In the genomic region with DNA sequence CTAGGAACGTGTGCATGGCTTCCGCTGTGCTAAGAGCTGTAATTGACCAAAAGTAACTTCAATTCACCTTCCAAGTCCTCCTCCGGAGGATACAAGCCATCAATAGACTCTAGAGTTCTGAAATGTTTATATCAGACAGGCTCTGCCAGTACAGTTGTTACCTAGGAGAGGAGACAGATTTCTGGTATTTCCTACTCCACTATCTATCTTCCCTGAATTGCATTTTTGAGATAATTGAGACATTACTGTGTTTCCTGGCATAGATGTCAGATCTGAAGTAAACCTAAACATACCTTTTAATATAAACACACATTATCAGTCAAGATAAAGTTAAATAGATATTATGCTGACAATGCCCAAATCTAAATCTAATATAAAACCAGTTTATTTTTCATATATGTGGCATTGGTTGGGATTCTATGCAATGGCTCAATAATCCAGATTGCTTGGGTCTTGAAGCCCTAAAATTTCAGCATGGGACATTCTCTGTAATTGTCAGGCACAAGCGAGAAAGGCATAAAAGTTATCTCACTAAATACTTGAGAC, we compare ENCODE assay signal across 32 cellular contexts. TPM values are rescaled to one million over a fixed set of nuclear protein-coding genes. Genes with fewer than 3 reads are reported as not detected.
DNase-seq lines count a peak whose midpoint lies in the region; ATAC-seq, FAIRE-seq and TF ChIP-seq lines count a peak whose summit lies in the region.
"Had no signal": no experiment of that assay in that cellular context is flagged by ENCODE, and none has a peak within 500 bp of the region (broad histone marks: within the 10 kb centered on the region; RNA-seq: fewer than 3 reads in every experiment).

No MANE protein-coding gene starts in this region.

- H2BK20ac ChIP-seq in IMR-90 (ENCODE audit: low read depth, low read length): peak overlapping the region; percentile 95

- H3K9me3 ChIP-seq in IMR-90 (ENCODE audit: control insufficient read depth, insufficient read depth, low read length) (no peaks in the 10 kb centered on the region), astrocyte (ENCODE audit: insufficient read depth, low read depth, low read length) (no peaks in the 10 kb centered on the region), keratinocyte (ENCODE audit: control insufficient read depth, low read depth, low read length) (no peaks in the 10 kb centered on the region), A673 (ENCODE audit: low read depth, low read length, poor library complexity, severe bottlenecking) (no peaks in the 10 kb centered on the region), mammary epithelial cell (replicated peaks; ENCODE audit: insufficient read depth, low read length) (no peaks in the 10 kb centered on the region)

- H3K27me3 ChIP-seq in IMR-90 (ENCODE audit: control insufficient read depth, insufficient read depth, low read length) (no peaks in the 10 kb centered on the region), astrocyte (ENCODE audit: insufficient read depth, low read length) (no peaks in the 10 kb centered on the region), keratinocyte (ENCODE audit: control insufficient read depth, extremely low read depth, insufficient read depth, low read length) (no peaks in the 10 kb centered on the region), A673 (replicated peaks; ENCODE audit: insufficient read depth, low read depth, low read length, poor library complexity) (no peaks in the 10 kb centered on the region), mammary epithelial cell (ENCODE audit: insufficient read depth, low read length) (no peaks in the 10 kb centered on the region)

- H3K79me2 ChIP-seq in astrocyte (ENCODE audit: insufficient read depth, low read length) (no peaks in the 10 kb centered on the region), keratinocyte (ENCODE audit: control insufficient read depth, insufficient read depth, low read length) (no peaks in the 10 kb centered on the region), mammary epithelial cell (ENCODE audit: insufficient read depth, low read length) (no peaks in the 10 kb centered on the region)

- H3K4me3 ChIP-seq in IMR-90 (ENCODE audit: insufficient read depth, low read depth, low read length) (no peak overlapping the region), astrocyte (ENCODE audit: insufficient read depth, low read depth, low read length) (no peak overlapping the region), keratinocyte (ENCODE audit: control insufficient read depth in 2 of 3, extremely low read depth in 1 of 3, insufficient read depth in 2 of 3, low read depth in 1 of 3, low read length in 3 of 3) (no peak overlapping the region), A673 (ENCODE audit: low read depth, low read length, poor library complexity, severe bottlenecking) (no peak overlapping the region), mammary epithelial cell (replicated peaks in 1 of 3; ENCODE audit: insufficient read depth in 1 of 3, low read depth in 2 of 3, low read length in 3 of 3) (no peak overlapping the region), foreskin fibroblast (ENCODE audit: low read depth in 1 of 2, low read length in 2 of 2) (no peak overlapping the region)

- DNase-seq in IMR-90 (peak; percentile 29), astrocyte (ENCODE audit: low read depth) (peak; percentile 51), keratinocyte (ENCODE audit: low read depth, low spot score) (no peak), A673 (ENCODE audit: low spot score) (no peak), mammary epithelial cell (no peak), foreskin fibroblast (no peak)
- no peak for DNase-seq in central memory CD4-positive, alpha-beta T cell
- DNase-seq: activated CD4-positive, alpha-beta T cell treated with anti-CD3 and anti-CD28 coated beads for 4 hours; activated naive CD4-positive, alpha-beta T cell treated with anti-CD3 and anti-CD28 coated beads, Interleukin-2, amount 50 U/mL, for 16 hours; activated T-cell treated with anti-CD3 and anti-CD28 coated beads for 4 hours; amniotic stem cell; DND-41; effector CD8-positive, alpha-beta T cell; Kasumi-1; MV-4-11; NCI-H82; SIG-M5; stimulated activated naive B cell treated with anti-CD40 and anti-IgM and Interleukin-4, amounts not matched to agents 10 μg/mL and 1 μg/mL and 100 μg/mL, for 72 hours; substantia nigra; T-helper 9 cell had no signal

- H3K27ac ChIP-seq in IMR-90 (ENCODE audit: insufficient read depth, low read length) (no peak overlapping the region), astrocyte (ENCODE audit: low read depth, low read length) (no peak overlapping the region), keratinocyte (ENCODE audit: control insufficient read depth, insufficient read depth, low read length) (no peak overlapping the region), A673 (ENCODE audit: low read depth, low read length, poor library complexity, severe bottlenecking) (no peak overlapping the region), mammary epithelial cell (ENCODE audit: insufficient read depth, low read depth, low read length) (no peak overlapping the region)
- H3K27ac ChIP-seq: epithelial cell of prostate, HL-60, VCaP had no signal

- H3K9me3 Mint-ChIP-seq in astrocyte (ENCODE audit: unreplicated experiment): no peaks in the 10 kb centered on the region
- H3K9me3 Mint-ChIP-seq: nephron, type B pancreatic cell had no signal

- peak overlapping the region; percentile 93; the same call in 1 of the 2 replicates for H3K23ac ChIP-seq in IMR-90 (ENCODE audit: low read depth, low read length)

- TF ChIP-seq CTCF in IMR-90 (conservative IDR thresholded peaks at IDR 0.05; ENCODE audit: low read depth, low read length) (no peak), astrocyte (IDR thresholded peaks at IDR 0.05; ENCODE audit: insufficient read depth, low read depth, low read length) (no peak), keratinocyte (optimal IDR thresholded peaks at IDR 0.05 in 1 of 3, IDR thresholded peaks at IDR 0.05 in 1 of 3, conservative IDR thresholded peaks at IDR 0.05 in 1 of 3; ENCODE audit: extremely low read depth in 1 of 3, insufficient read depth in 2 of 3, low read length in 3 of 3) (no peak), A673 (conservative IDR thresholded peaks at IDR 0.05; ENCODE audit: low read depth, low read length) (no peak), mammary epithelial cell (conservative IDR thresholded peaks at IDR 0.05 in 1 of 2, IDR thresholded peaks at IDR 0.05 in 1 of 2; ENCODE audit: extremely low read depth in 1 of 2, insufficient read depth in 1 of 2, low read depth in 1 of 2, low read length in 2 of 2) (no peak), foreskin fibroblast (IDR thresholded peaks at IDR 0.05; ENCODE audit: low read depth, low read length) (no peak)

- BruUV-seq in IMR-90 (replicated peaks; lab: Mats Ljungman, UMichigan) (no TSS peak), A673 (replicated peaks; lab: Mats Ljungman, UMichigan) (no TSS peak), mammary epithelial cell (replicated peaks; lab: Mats Ljungman, UMichigan) (no TSS peak)

- dilution Hi-C loops in IMR-90 (cut with HindIII; ENCODE audit: low sequenced_read_pairs, unreplicated experiment): no loop called here
- dilution Hi-C loops in keratinocyte (cut with MboI; ENCODE audit: extremely low pct_ligation_motif_present, low sequenced_read_pairs): no loop called here
- dilution Hi-C loops in mammary epithelial cell (cut with HindIII; ENCODE audit: low sequenced_read_pairs): no loop called here

- H2BK15ac ChIP-seq in IMR-90 (ENCODE audit: low read depth, low read length): peak overlapping the region; percentile 47; the same call in 1 of the 3 replicates

- H3K9ac ChIP-seq in IMR-90 (ENCODE audit: low read depth, low read length) (no peak overlapping the region), astrocyte (ENCODE audit: low read length) (no peak overlapping the region), keratinocyte (ENCODE audit: control insufficient read depth, extremely low read depth, insufficient read depth, low read length) (no peak overlapping the region), mammary epithelial cell (ENCODE audit: insufficient read depth, low read length) (no peak overlapping the region)

- CTCF ChIA-PET in IMR-90 (lab: Yijun Ruan, JAX) (interaction anchor here (0.9 kb wide), 1 partner anchor 14 kb away, joined by 3 read pairs; no protein-coding TSS in a partner anchor), A673 (lab: Charles Lee) (no interaction called here), mammary epithelial cell (lab: Charles Lee; ENCODE audit: low non-redundant PET) (no interaction called here)

- no peak for FAIRE-seq in astrocyte (lab: Jason Lieb, UNC)
- FAIRE-seq in keratinocyte (lab: Jason Lieb, UNC): no peak
- FAIRE-seq: colon, GM19239, islet of Langerhans, RCC 7860 had no signal

- no peaks in the 10 kb centered on the region for H3K36me3 ChIP-seq in IMR-90 (ENCODE audit: control insufficient read depth, insufficient read depth, low read length)
- no peaks in the 10 kb centered on the region for H3K36me3 ChIP-seq in astrocyte (ENCODE audit: insufficient read depth, low read length)
- H3K36me3 ChIP-seq in keratinocyte (ENCODE audit: control insufficient read depth in 2 of 2, extremely low read depth in 1 of 2, insufficient read depth in 2 of 2, low read length in 2 of 2): no peaks in the 10 kb centered on the region
- no peaks in the 10 kb centered on the region for H3K36me3 ChIP-seq in A673 (ENCODE audit: insufficient read depth, low read length, poor library complexity, severe bottlenecking)
- no peaks in the 10 kb centered on the region for H3K36me3 ChIP-seq in mammary epithelial cell (ENCODE audit: insufficient read depth, low read length)

- TF ChIP-seq POLR2A in IMR-90 (IDR thresholded peaks at IDR 0.05; ENCODE audit: low read depth, low read length): no peak

- intact Hi-C loops in IMR-90 (cut with micrococcal nuclease) (no loop called here), A673 (cut with micrococcal nuclease; ENCODE audit: unreplicated experiment) (no loop called here), mammary epithelial cell (cut with micrococcal nuclease) (no loop called here)

- in situ Hi-C loops in IMR-90 (cut with MboI; ENCODE audit: low sequenced_read_pairs): no loop called here
- in situ Hi-C loops in mammary epithelial cell (cut with MboI; ENCODE audit: low sequenced_read_pairs in 2 of 2): no loop called here

- H4K20me1 ChIP-seq in IMR-90 (ENCODE audit: insufficient read depth, low read length): no peaks in the 10 kb centered on the region
- H4K20me1 ChIP-seq in astrocyte (ENCODE audit: insufficient read depth, low read length): no peaks in the 10 kb centered on the region
- no peaks in the 10 kb centered on the region for H4K20me1 ChIP-seq in keratinocyte (ENCODE audit: control insufficient read depth, extremely low read depth, insufficient read depth, low read length)
- no peaks in the 10 kb centered on the region for H4K20me1 ChIP-seq in mammary epithelial cell (ENCODE audit: insufficient read depth, low read length)

- peaks cover 25% of the 10 kb centered on the region for H3K4me1 Mint-ChIP-seq in astrocyte (ENCODE audit: low read depth, unreplicated experiment)
- H3K4me1 Mint-ChIP-seq: stimulated activated naive B cell treated with anti-CD40 and anti-IgM and Interleukin-4, amounts not matched to agents 10 μg/mL and 1 μg/mL and 100 μg/mL, for 72 hours had no signal

- peak overlapping the region; percentile 80 for H4K91ac ChIP-seq in IMR-90 (ENCODE audit: insufficient read depth, low read depth, low read length)

- no peak overlapping the region for H3K27ac Mint-ChIP-seq in astrocyte (ENCODE audit: unreplicated experiment)
- H3K27ac Mint-ChIP-seq: activated T-helper 2 cell treated with anti-CD3 and anti-CD28 coated beads, Interferon-gamma antibody, Interleukin-2, Interleukin-4, amounts not matched to agents 10 μg/mL and 5 μg/mL and 100 μg/mL, durations not matched to agents 14 hours and 24 hours and 36 hours; nephron; stimulated activated naive B cell treated with anti-CD40 and anti-IgM and Interleukin-4, amounts not matched to agents 10 μg/mL and 1 μg/mL and 100 μg/mL, for 72 hours; type B pancreatic cell had no signal

- no CpG with 5 or more reads among the region's 4 CpGs for whole genome bisulfite sequencing in IMR-90 (ENCODE audit: extremely low coverage in 2 of 2, insufficient read length in 1 of 2), 2 experiments
- WGBS in mammary epithelial cell (ENCODE audit: low coverage, missing lambda C conversion rate): 76% methylated on average over 4 of the region's 4 CpGs

- peak; percentile 51 for ATAC-seq in IMR-90 (ENCODE audit: low read depth)
- ATAC-seq: stimulated activated naive B cell treated with anti-CD40 and anti-IgM and Interleukin-4, amounts not matched to agents 10 μg/mL and 1 μg/mL and 100 μg/mL, for 72 hours had no signal

- H2AK5ac ChIP-seq in IMR-90 (ENCODE audit: low read depth, low read length): peak overlapping the region; percentile 18

- no peaks in the 10 kb centered on the region for H3K36me3 Mint-ChIP-seq in astrocyte (ENCODE audit: low read depth, unreplicated experiment)
- H3K36me3 Mint-ChIP-seq: stimulated activated naive B cell treated with anti-CD40 and anti-IgM and Interleukin-4, amounts not matched to agents 10 μg/mL and 1 μg/mL and 100 μg/mL, for 72 hours; type B pancreatic cell had no signal

- H3K14ac ChIP-seq in IMR-90 (replicated peaks; ENCODE audit: low read depth, low read length): peak overlapping the region; percentile 73

- peak overlapping the region; percentile 2 for H2BK5ac ChIP-seq in IMR-90 (ENCODE audit: low read depth, low read length, poor library complexity, severe bottlenecking)

- no peak for TF ChIP-seq RAD21 in IMR-90 (IDR thresholded peaks at IDR 0.05; ENCODE audit: low read length)

- H2BK120ac ChIP-seq in IMR-90 (ENCODE audit: low read depth, low read length): peak overlapping the region; percentile 93

- H4K8ac ChIP-seq in IMR-90 (ENCODE audit: low read depth in 2 of 2, low read length in 2 of 2): peak overlapping the region; percentile 59 to 80; a peak in 2 of 4 replicates

- H4K5ac ChIP-seq in IMR-90 (ENCODE audit: low read depth, low read length): no peak overlapping the region

- no peak overlapping the region for H3K4me3 Mint-ChIP-seq in astrocyte (ENCODE audit: unreplicated experiment)
- H3K4me3 Mint-ChIP-seq: nephron; stimulated activated naive B cell treated with anti-CD40 and anti-IgM and Interleukin-4, amounts not matched to agents 10 μg/mL and 1 μg/mL and 100 μg/mL, for 72 hours; type B pancreatic cell had no signal

- no peaks in the 10 kb centered on the region for H3K79me1 ChIP-seq in IMR-90 (ENCODE audit: low read depth in 1 of 2, low read length in 2 of 2)

- H2AK9ac ChIP-seq in IMR-90 (replicated peaks; ENCODE audit: low read depth, low read length, poor library complexity): no peak overlapping the region

- no peaks in the 10 kb centered on the region for H3K27me3 Mint-ChIP-seq in astrocyte (ENCODE audit: low read depth, unreplicated experiment)
- H3K27me3 Mint-ChIP-seq: stimulated activated naive B cell treated with anti-CD40 and anti-IgM and Interleukin-4, amounts not matched to agents 10 μg/mL and 1 μg/mL and 100 μg/mL, for 72 hours; type B pancreatic cell had no signal

- H3K4ac ChIP-seq in IMR-90 (ENCODE audit: low read depth, low read length): peak overlapping the region; percentile 75

- H3K56ac ChIP-seq in IMR-90 (ENCODE audit: extremely low read depth, insufficient read depth, low read length): no peak overlapping the region

- POLR2A ChIA-PET in IMR-90 (lab: Charles Lee; ENCODE audit: unreplicated experiment): no interaction called here
- POLR2A ChIA-PET in A673 (lab: Charles Lee; ENCODE audit: low non-redundant PET): no interaction called here

- H3K4me2 ChIP-seq in IMR-90 (ENCODE audit: low read depth, low read length) (no peak overlapping the region; the same call in 1 of the 2 replicates), astrocyte (ENCODE audit: low read length) (peak overlapping the region; percentile 42), keratinocyte (ENCODE audit: control insufficient read depth, extremely low read depth, insufficient read depth, low read depth, low read length) (no peak overlapping the region), mammary epithelial cell (ENCODE audit: insufficient read depth, low read depth, low read length) (no peak overlapping the region)

- H3K18ac ChIP-seq in IMR-90 (ENCODE audit: low read depth, low read length): no peak overlapping the region

- H3K9me1 ChIP-seq in IMR-90 (ENCODE audit: insufficient read depth, low read length) (peaks cover 2% of the 10 kb centered on the region; the same call in 1 of the 2 replicates), keratinocyte (ENCODE audit: control insufficient read depth, extremely low read depth, insufficient read depth, low read length) (no peaks in the 10 kb centered on the region)

- H3K4me1 ChIP-seq in IMR-90 (ENCODE audit: control insufficient read depth, insufficient read depth, low read length) (peaks cover 5% of the 10 kb centered on the region; the same call in 1 of the 2 replicates), astrocyte (ENCODE audit: insufficient read depth, low read length) (peaks cover 11% of the 10 kb centered on the region), keratinocyte (ENCODE audit: control insufficient read depth, extremely low read depth, insufficient read depth, low read length) (peaks cover 11% of the 10 kb centered on the region), A673 (ENCODE audit: insufficient read depth, low read length, poor library complexity, severe bottlenecking) (peaks cover 8% of the 10 kb centered on the region), mammary epithelial cell (ENCODE audit: insufficient read depth, low read length) (peaks cover 6% of the 10 kb centered on the region)

- peak overlapping the region; percentile 9 for H2AFZ ChIP-seq in IMR-90 (replicated peaks; ENCODE audit: low read length, poor library complexity)
- H2AFZ ChIP-seq in astrocyte (ENCODE audit: low read depth, low read length): no peak overlapping the region
- peak overlapping the region; percentile 38 for H2AFZ ChIP-seq in keratinocyte (ENCODE audit: control insufficient read depth, low read length)
- H2AFZ ChIP-seq in mammary epithelial cell (ENCODE audit: low read depth, low read length): no peak overlapping the region

RNA-seq across cellular contexts. Expression of a gene that starts 8.2 kb away (rescaled TPM):
- total RNA-seq in IMR-90 (2012; rRNA removed): 0.83 and 0.90 TPM in 2 replicates
- polyA plus RNA-seq in IMR-90 (2012; rRNA removed): 0.60 and 0.86 TPM in 2 replicates
- 0.20 and 0.32 TPM in 2 replicates for polyA plus RNA-seq in IMR-90 (2012; cell fraction: cytosol; rRNA removed)
- polyA plus RNA-seq in IMR-90 (2012; cell fraction: nucleus; rRNA removed; ENCODE audit: low replicate concordance): 0.13 and 0.20 TPM in 2 replicates
- total RNA-seq in astrocyte: 0.26 and 0.73 TPM in 2 replicates
- 0.07 to 0.50 TPM (median 0.19 TPM) in 3 replicates for polyA plus RNA-seq in keratinocyte
- 0.32 TPM for polyA plus RNA-seq in keratinocyte (2011; ENCODE audit: low read depth)
- 1.9 and 4.7 TPM in 2 replicates for polyA plus RNA-seq in keratinocyte (2011; cell fraction: cytosol; rRNA removed)
- polyA plus RNA-seq in keratinocyte (2011; cell fraction: nucleus; rRNA removed): 0.52 and 1.2 TPM in 2 replicates
- 1.6 TPM in 1 of 2 replicates, not detected in the other for polyA plus RNA-seq in keratinocyte (2012; ENCODE audit: low replicate concordance)
- polyA minus RNA-seq in keratinocyte: 0.93 TPM in 1 of 3 replicates, not detected in the others
- polyA minus RNA-seq in keratinocyte (2011; cell fraction: cytosol; rRNA and poly(A)+ RNA removed): 3.8 TPM
- 0.31 and 0.63 TPM in 2 replicates for polyA minus RNA-seq in keratinocyte (2011; cell fraction: nucleus; rRNA and poly(A)+ RNA removed)
- 0.94 and 1.5 TPM in 2 replicates for total RNA-seq in A673 (2021)
- not detected for total RNA-seq in mammary epithelial cell
- polyA plus RNA-seq in mammary epithelial cell: not detected
- not detected for polyA minus RNA-seq in mammary epithelial cell
- total RNA-seq: activated T-helper 2 cell treated with anti-CD3 and anti-CD28 coated beads, Interferon-gamma antibody, Interleukin-2, Interleukin-4, amounts not matched to agents 10 μg/mL and 5 μg/mL and 100 μg/mL, durations not matched to agents 14 hours and 24 hours and 36 hours; NCI-H460 had no signal
- polyA plus RNA-seq: liver had no signal

Comparison
In these comparisons a context has a peak if more than half of its experiments do, and no peak if none do; other contexts are left out.
1. DNase-seq: peak in IMR-90 (single experiment) and astrocyte (single experiment); none in keratinocyte (single experiment), A673 (single experiment), central memory CD4-positive, alpha-beta T cell (single experiment), mammary epithelial cell (single experiment) and foreskin fibroblast (0 of 2).
2. H2AFZ ChIP-seq: peak in IMR-90 (single experiment) and keratinocyte (single experiment); none in astrocyte (single experiment) and mammary epithelial cell (single experiment).